In the genomic region with DNA sequence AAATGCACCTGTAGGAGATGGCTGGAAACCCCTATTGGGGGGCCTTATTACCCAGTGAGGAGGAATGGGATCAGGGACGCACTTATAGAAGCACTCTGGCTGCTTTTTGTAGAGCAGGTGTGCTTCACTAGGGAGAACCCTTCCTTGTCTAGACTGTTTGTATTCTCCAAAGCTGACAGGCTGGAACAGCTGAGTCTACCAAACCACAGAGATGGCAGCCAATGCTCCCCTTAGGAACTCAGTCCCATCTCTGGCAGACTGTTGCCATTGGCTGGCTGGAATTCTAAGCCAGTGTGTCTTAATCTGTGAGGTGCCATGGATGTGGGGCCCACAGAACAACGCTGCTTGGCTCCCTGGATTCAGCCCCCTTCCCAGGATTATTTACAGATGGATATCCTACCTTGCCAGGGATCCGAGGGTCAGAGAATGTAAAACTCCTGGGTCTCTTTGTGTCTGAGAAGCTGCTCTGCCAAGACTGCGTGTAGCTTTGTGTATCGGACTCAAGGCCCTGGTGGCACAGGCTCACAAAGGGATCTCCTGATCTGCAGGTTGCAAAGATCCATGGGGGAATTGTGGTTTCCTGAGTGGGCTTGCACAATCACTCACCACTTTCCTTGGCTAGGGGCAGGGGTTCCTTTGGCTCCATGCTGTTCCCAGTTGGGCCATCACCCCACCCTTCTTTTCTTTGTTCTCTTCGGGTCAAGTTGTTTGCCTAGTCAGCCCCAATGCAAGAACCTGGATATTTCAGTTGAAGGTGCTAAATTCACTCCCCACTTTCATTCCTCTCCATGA, we compare ENCODE assay signal across 30 cellular contexts. TPM values are rescaled to one million over a fixed set of nuclear protein-coding genes. Genes with fewer than 3 reads are reported as not detected.
"Had no signal": no experiment of that assay in that cellular context is flagged by ENCODE, and none has a peak within 500 bp of the region (broad histone marks: within the 10 kb centered on the region; RNA-seq: fewer than 3 reads in every experiment).

No MANE protein-coding gene starts in this region.

- H3K4me3 Mint-ChIP-seq: activated B cell treated with CpG ODN at 0.5 μM for 24 hours; activated CD4-positive, alpha-beta memory T cell treated with anti-CD3 and anti-CD28 coated beads for 36 hours; activated naive CD4-positive, alpha-beta T cell treated with anti-CD3 and anti-CD28 coated beads, Interleukin-2, amount 10 ng/mL, durations not matched to agents 7 days and 5 days; activated naive CD8-positive, alpha-beta T cell; activated T-cell treated with anti-CD3 and anti-CD28 coated beads, Interleukin-2, amount 50 U/mL, for 4 hours; central memory CD8-positive, alpha-beta T cell; T-helper 1 cell treated with Interleukin-12 subunit alpha and Interleukin-12 subunit beta and Interleukin-4 antibody, amounts not matched to agents 30 μg/mL and 1 μg/mL, for 36 hours; T-helper 2 cell treated with Interferon-gamma antibody and Interleukin-4, amounts not matched to agents 5 μg/mL and 100 μg/mL, for 36 hours had no signal

- H3K9me3 Mint-ChIP-seq: activated B cell treated with CpG ODN at 0.5 μM for 24 hours; activated CD4-positive, alpha-beta memory T cell treated with anti-CD3 and anti-CD28 coated beads for 36 hours; activated naive CD4-positive, alpha-beta T cell treated with anti-CD3 and anti-CD28 coated beads, Interleukin-2, amount 10 ng/mL, durations not matched to agents 7 days and 5 days; central memory CD8-positive, alpha-beta T cell; T-helper 2 cell treated with Interferon-gamma antibody and Interleukin-4, amounts not matched to agents 5 μg/mL and 100 μg/mL, for 36 hours had no signal

- ATAC-seq: activated T-cell treated with anti-CD3 and anti-CD28 coated beads, Interleukin-2, amount 50 U/mL, for 4 hours; PC-3 had no signal

- H3K27ac Mint-ChIP-seq: activated B cell treated with CpG ODN at 0.5 μM for 24 hours; activated CD4-positive, alpha-beta memory T cell treated with anti-CD3 and anti-CD28 coated beads for 36 hours; activated naive CD4-positive, alpha-beta T cell treated with anti-CD3 and anti-CD28 coated beads, Interleukin-2, amount 10 ng/mL, durations not matched to agents 7 days and 5 days; activated naive CD8-positive, alpha-beta T cell; T-helper 1 cell treated with Interleukin-12 subunit alpha and Interleukin-12 subunit beta and Interleukin-4 antibody, amounts not matched to agents 30 μg/mL and 1 μg/mL, for 36 hours; T-helper 2 cell treated with Interferon-gamma antibody and Interleukin-4, amounts not matched to agents 5 μg/mL and 100 μg/mL, for 36 hours had no signal

- H3K27ac ChIP-seq: ascending aorta, cardiac muscle cell, KMS-11, Peyer's patch, VCaP had no signal

- DNase-seq: activated B cell treated with CpG ODN at 0.5 μM for 24 hours; activated CD4-positive, alpha-beta memory T cell treated with anti-CD3 and anti-CD28 coated beads for 36 hours; activated CD4-positive, alpha-beta T cell treated with anti-CD3 and anti-CD28 coated beads for 4 hours; activated CD4-positive, alpha-beta T cell treated with anti-CD3 and anti-CD28 coated beads, Interleukin-2, amount 50 U/mL, for 1 hour; activated CD4-positive, CD25-positive, alpha-beta regulatory T cell treated with anti-CD3 and anti-CD28 coated beads, Interleukin-2, amount 50 U/mL, for 72 hours; activated CD8-positive, alpha-beta memory T cell treated with anti-CD3 and anti-CD28 coated beads, Interleukin-2, amount 50 U/mL, for 4 hours; activated effector memory CD4-positive, alpha-beta T cell treated with Interleukin-2 at 50 U/mL for 16 hours; activated naive CD4-positive, alpha-beta T cell treated with anti-CD3 and anti-CD28 coated beads, Interleukin-2, amount 10 ng/mL, durations not matched to agents 7 days and 5 days; activated T-cell treated with anti-CD3 and anti-CD28 coated beads for 4 hours; activated T-cell treated with anti-CD3 and anti-CD28 coated beads, Interleukin-2, amount 50 U/mL, for 4 hours; amygdala; NCI-H1105; NCI-H1417 treated with DMSO at 0.1 percent for 48 hours; NCI-H187 treated with DMSO at 0.1 percent for 48 hours; NCI-H2081; NCI-H226; NCI-H524 treated with DMSO at 0.1 percent for 48 hours; NK-92 treated with Interleukin-12 subunit alpha and Interleukin-12 subunit beta, amount 100 ng/mL, for 24 hours; PC-3; Peyer's patch; RPMI8226; SHP77 treated with DMSO at 0.1 percent for 48 hours had no signal

- H3K4me1 Mint-ChIP-seq: activated naive CD4-positive, alpha-beta T cell treated with anti-CD3 and anti-CD28 coated beads, Interleukin-2, amount 10 ng/mL, durations not matched to agents 7 days and 5 days; central memory CD8-positive, alpha-beta T cell had no signal

- H3K36me3 Mint-ChIP-seq: activated CD4-positive, alpha-beta memory T cell treated with anti-CD3 and anti-CD28 coated beads for 36 hours; activated naive CD4-positive, alpha-beta T cell treated with anti-CD3 and anti-CD28 coated beads, Interleukin-2, amount 10 ng/mL, durations not matched to agents 7 days and 5 days; activated naive CD8-positive, alpha-beta T cell had no signal

- H3K9ac ChIP-seq: KMS-11 had no signal

- H3K36me3 ChIP-seq: ascending aorta, cardiac muscle cell, Peyer's patch had no signal

- H3K4me2 ChIP-seq: KMS-11 had no signal

- H3K9me3 ChIP-seq: ascending aorta, Peyer's patch had no signal

- H3K27me3 ChIP-seq: ascending aorta, cardiac muscle cell, Peyer's patch had no signal

- H3K4me1 ChIP-seq: ascending aorta, Peyer's patch had no signal

- H3K4me3 ChIP-seq: ascending aorta, cardiac muscle cell, Peyer's patch had no signal

RNA-seq across cellular contexts. Expression of gene C6orf52, which starts 26.1 kb away (rescaled TPM):
- total RNA-seq: ascending aorta, Peyer's patch had no signal
